ENCODE assay signal across 17 cellular contexts in the genomic region with DNA sequence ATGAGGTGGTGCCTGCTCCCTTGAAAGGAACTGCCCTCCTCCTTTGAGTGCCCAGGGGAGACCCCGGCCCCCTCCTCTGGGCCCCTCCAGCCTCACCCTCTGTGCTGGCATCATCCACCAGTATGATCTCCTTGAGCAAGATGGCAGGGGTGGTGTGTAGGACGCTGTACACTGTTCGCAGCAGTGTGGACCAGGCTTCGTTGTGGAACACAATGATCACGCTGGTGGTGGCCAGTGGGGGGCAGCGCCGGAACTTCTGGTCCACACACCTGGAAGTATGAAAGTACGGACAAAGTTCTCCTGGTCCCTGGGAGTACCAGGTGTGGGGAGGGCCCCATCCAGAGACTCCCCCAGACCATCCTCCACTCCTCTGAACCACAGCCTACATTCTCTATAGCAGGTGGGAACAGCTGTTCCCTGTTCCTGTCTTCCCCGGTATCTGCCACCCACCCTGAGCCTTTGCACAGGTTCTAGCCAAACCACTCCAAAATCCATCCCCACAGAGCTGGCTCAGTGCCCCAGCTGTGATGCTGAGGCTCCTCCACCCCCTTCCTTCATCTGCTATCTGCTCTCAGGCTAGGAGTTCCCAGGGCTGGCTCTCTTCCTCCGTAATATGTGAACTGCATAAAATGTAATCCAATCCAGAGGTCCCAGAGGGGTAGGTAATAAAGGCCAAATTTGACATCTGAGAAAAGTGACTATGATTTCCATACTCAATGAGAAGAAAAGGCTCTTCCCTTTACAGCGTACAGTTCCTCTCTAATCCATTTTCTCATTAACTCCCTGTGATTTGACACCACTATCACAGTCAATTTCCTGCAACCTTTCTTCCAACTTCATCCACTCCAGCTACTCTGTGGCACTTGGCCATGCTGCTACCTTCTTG. TPM values are rescaled to one million over a fixed set of nuclear protein-coding genes. Genes with fewer than 3 reads are reported as not detected.
DNase-seq lines count a peak whose midpoint lies in the region; ATAC-seq and TF ChIP-seq lines count a peak whose summit lies in the region.
"Had no signal": no experiment of that assay in that cellular context is flagged by ENCODE, and none has a peak within 500 bp of the region (broad histone marks: within the 10 kb centered on the region; RNA-seq: fewer than 3 reads in every experiment).

No MANE protein-coding gene starts in this region.

- H3K27me3 ChIP-seq in spleen (replicated peaks in 1 of 7), result peaks cover 0 to 3% (median 0%) of the 10 kb centered on the region in 7 donors
- no peaks in the 10 kb centered on the region for H3K27me3 ChIP-seq in Peyer's patch
- H3K27me3 ChIP-seq: colonic mucosa, SJSA1 had no signal

- no peaks in the 10 kb centered on the region for H3K9me3 ChIP-seq in spleen
- H3K9me3 ChIP-seq in Peyer's patch, result no peaks in the 10 kb centered on the region
- H3K9me3 ChIP-seq: colonic mucosa, SJSA1 had no signal

- DNase-seq in NCI-H526 (lab: John Stamatoyannopoulos, UW) (peak; percentile 37 to 51), NCI-H526 treated with DMSO at 0.1 percent for 48 hours (lab: John Stamatoyannopoulos, UW) (no peak), NCI-H524 (lab: John Stamatoyannopoulos, UW) (peak; percentile 36 to 69), fibroblast of mammary gland (ENCODE audit: low read depth) (peak; percentile 14), spleen (peak; percentile 6), Peyer's patch (no peak), iPS-NIHi11 (ENCODE audit: low spot score) (no peak)
- DNase-seq in stimulated activated naive CD8-positive, alpha-beta T cell treated with anti-CD3 and anti-CD28 coated beads, Interleukin-15, Interleukin-2, amounts not matched to agents 100 U/mL and 50 U/mL, for 24 hours, result no peak
- DNase-seq: activated CD8-positive, alpha-beta memory T cell treated with anti-CD3 and anti-CD28 coated beads, Interleukin-2, amount 10 ng/mL, durations not matched to agents 7 days and 5 days; colonic mucosa; stimulated activated CD4-positive, alpha-beta T cell treated with anti-CD3 and anti-CD28 coated beads, Interleukin-4, amount 100 ng/mL, for 1 hour had no signal

- intact Hi-C loops in spleen (cut with DNase I; ENCODE audit: low total_unique reads), result no loop called here

- H3K4me1 ChIP-seq in spleen, result peaks cover 0 to 55% (median 19%) of the 10 kb centered on the region in 6 donors
- H3K4me1 ChIP-seq in Peyer's patch, result no peaks in the 10 kb centered on the region
- H3K4me1 ChIP-seq: colonic mucosa had no signal

- H3K4me3 ChIP-seq in fibroblast of mammary gland (ENCODE audit: control insufficient read depth, low read depth, low read length) (no peak overlapping the region), spleen (no peak overlapping the region), Peyer's patch (no peak overlapping the region)
- H3K4me3 ChIP-seq: colonic mucosa, SJSA1 had no signal

- H3K27ac ChIP-seq in spleen (no peak overlapping the region), Peyer's patch (no peak overlapping the region)
- H3K27ac ChIP-seq: colonic mucosa, SJSA1 had no signal

- WGBS in spleen, 5 donors, result 91 to 95% (median 94%) methylated on average over 11 of the region's 11 CpGs

- TF ChIP-seq CTCF in fibroblast of mammary gland (conservative IDR thresholded peaks at IDR 0.05; ENCODE audit: control insufficient read depth, insufficient read depth, low read depth, low read length) (no peak), spleen (IDR thresholded peaks at IDR 0.05 in 8 of 11, conservative IDR thresholded peaks at IDR 0.05 in 3 of 11) (no peak), Peyer's patch (IDR thresholded peaks at IDR 0.05) (no peak)

- no peak for ATAC-seq in stimulated activated naive CD8-positive, alpha-beta T cell treated with anti-CD3 and anti-CD28 coated beads, Interleukin-15, Interleukin-2, amounts not matched to agents 100 U/mL and 50 U/mL, for 24 hours
- ATAC-seq: activated CD8-positive, alpha-beta memory T cell treated with anti-CD3 and anti-CD28 coated beads, Interleukin-2, amount 10 ng/mL, durations not matched to agents 7 days and 5 days; activated naive CD4-positive, alpha-beta T cell treated with anti-CD3 and anti-CD28 coated beads, Interleukin-2, amount 50 U/mL, for 72 hours; stimulated activated memory B cell treated with anti-CD40 and anti-IgM and Interleukin-4, amounts not matched to agents 10 μg/mL and 1 μg/mL and 100 μg/mL, for 72 hours had no signal

- H3K36me3 ChIP-seq in spleen, result peaks cover 0 to 88% (median 22%) of the 10 kb centered on the region in 6 donors
- H3K36me3 ChIP-seq in Peyer's patch, result peaks cover 0 to 17% (median 0%) of the 10 kb centered on the region in 3 donors
- H3K36me3 ChIP-seq: colonic mucosa had no signal

- TF ChIP-seq POLR2A in spleen (IDR thresholded peaks at IDR 0.05), result no peak
- no peak for TF ChIP-seq POLR2A in Peyer's patch (IDR thresholded peaks at IDR 0.05)

RNA-seq across cellular contexts. Expression of a gene that starts 13.9 kb away (rescaled TPM):
- total RNA-seq in spleen (10 to 100 TPM; 15.6 to 29.4 (median 21.7) TPM), Peyer's patch (10 to 100 TPM; 31.4 to 82.0 (median 54.9) TPM)
- 1 to 10 TPM; 5.8 to 8.5 (median 6.8) TPM for polyA plus RNA-seq in spleen

RNA-seq across cellular contexts. Expression of a gene that starts 30.9 kb away (rescaled TPM):
- total RNA-seq in spleen (not detected), Peyer's patch (not detected)
- under 1 TPM in 1 of 3 donors, not detected in 2; 0.21 TPM for polyA plus RNA-seq in spleen
- total RNA-seq: activated CD8-positive, alpha-beta memory T cell treated with anti-CD3 and anti-CD28 coated beads, Interleukin-2, amount 10 ng/mL, durations not matched to agents 7 days and 5 days; activated naive CD4-positive, alpha-beta T cell treated with anti-CD3 and anti-CD28 coated beads, Interleukin-2, amount 50 U/mL, for 72 hours; colonic mucosa; fibroblast of lung; mesothelial cell of epicardium; pulmonary artery endothelial cell had no signal
- polyA plus RNA-seq: fibroblast of lung had no signal

RNA-seq across cellular contexts. Expression of a gene that starts 47.3 kb away (rescaled TPM):
- total RNA-seq in spleen (1 to 10 TPM; 4.3 to 9.7 (median 5.7) TPM), Peyer's patch (10 to 100 TPM in 1 of 4 donors, 1 to 10 TPM in 3; 1.9 to 49.5 (median 7.1) TPM)
- polyA plus RNA-seq in spleen, result 1 to 10 TPM in 2 of 3 donors, under 1 TPM in 1; 0.88 to 1.8 (median 1.4) TPM

RNA-seq across cellular contexts. Expression of a gene that starts 53.4 kb away (rescaled TPM):
- total RNA-seq in spleen, result 100 to 1,000 TPM in 3 of 7 donors, 10 to 100 TPM in 4; 71.5 to 116 (median 92.1) TPM
- polyA plus RNA-seq in spleen, result 10 to 100 TPM; 23.3 to 28.6 (median 24.7) TPM
- 10 to 100 TPM in 1 of 4 donors, 1 to 10 TPM in 3; 2.3 to 38.0 (median 5.6) TPM for total RNA-seq in Peyer's patch
- total RNA-seq: fibroblast of lung, pulmonary artery endothelial cell had no signal
- polyA plus RNA-seq: fibroblast of lung had no signal

Comparison
In these comparisons a context has a peak if more than half of its experiments do, and no peak if none do; other contexts are left out.
1. DNase-seq: peak in NCI-H526 (2 of 2), NCI-H524 (2 of 2), fibroblast of mammary gland (single experiment) and spleen (single experiment); none in NCI-H526 treated with DMSO at 0.1 percent for 48 hours (single experiment), Peyer's patch (0 of 3), iPS-NIHi11 (single experiment) and stimulated activated naive CD8-positive, alpha-beta T cell treated with anti-CD3 and anti-CD28 coated beads, Interleukin-15, Interleukin-2, amounts not matched to agents 100 U/mL and 50 U/mL, for 24 hours (single experiment).